Comparison of ENCODE assay signal across 9 cellular contexts in the genomic region with DNA sequence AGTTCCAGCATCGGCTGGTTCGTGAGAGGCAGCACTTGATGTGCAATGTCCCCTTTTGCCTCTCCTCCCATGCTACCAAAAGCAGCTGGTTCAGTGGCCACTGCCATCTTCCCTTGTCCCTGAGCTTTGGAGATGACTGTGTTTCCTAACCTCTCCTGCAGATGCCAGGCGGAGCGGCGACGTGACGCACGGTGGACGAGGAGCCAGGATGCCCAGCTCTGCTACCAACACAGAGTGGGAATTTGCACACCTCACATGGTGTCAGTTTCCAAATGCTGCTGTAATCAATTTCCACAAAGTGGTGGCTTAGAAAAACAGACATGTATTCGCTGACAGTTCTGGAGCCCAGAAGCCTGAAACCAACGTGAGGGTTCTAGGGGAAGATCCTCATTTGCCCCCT. TPM values are rescaled to one million over a fixed set of nuclear protein-coding genes. Genes with fewer than 3 reads are reported as not detected.
"Had no signal": no experiment of that assay in that cellular context is flagged by ENCODE, and none has a peak within 500 bp of the region (broad histone marks: within the 10 kb centered on the region; RNA-seq: fewer than 3 reads in every experiment).

No MANE protein-coding gene starts in this region.

- H3K9ac ChIP-seq: GM23248 had no signal

- H3K4me3 Mint-ChIP-seq: H9 had no signal

- H2AFZ ChIP-seq: GM23248 had no signal

- H3K9me3 Mint-ChIP-seq: H9 had no signal

- FAIRE-seq: H54, HTR-8/SVneo, K562 had no signal

- H3K27ac Mint-ChIP-seq: H9 had no signal

- H3K4me3 ChIP-seq: GM23248, K562 had no signal

- ATAC-seq: K562 had no signal

- DNase-seq: GM23248, GOT3, H9, HCEC 1CT, IMR-90 had no signal

- H3K27ac ChIP-seq: GM23248 had no signal

RNA-seq across cellular contexts. Expression of gene MAP1LC3B2, which starts 42.5 kb away (rescaled TPM):
- total RNA-seq: HT-29, IMR-90 had no signal
